1 cellular context compared by ENCODE assay signal in the genomic region with DNA sequence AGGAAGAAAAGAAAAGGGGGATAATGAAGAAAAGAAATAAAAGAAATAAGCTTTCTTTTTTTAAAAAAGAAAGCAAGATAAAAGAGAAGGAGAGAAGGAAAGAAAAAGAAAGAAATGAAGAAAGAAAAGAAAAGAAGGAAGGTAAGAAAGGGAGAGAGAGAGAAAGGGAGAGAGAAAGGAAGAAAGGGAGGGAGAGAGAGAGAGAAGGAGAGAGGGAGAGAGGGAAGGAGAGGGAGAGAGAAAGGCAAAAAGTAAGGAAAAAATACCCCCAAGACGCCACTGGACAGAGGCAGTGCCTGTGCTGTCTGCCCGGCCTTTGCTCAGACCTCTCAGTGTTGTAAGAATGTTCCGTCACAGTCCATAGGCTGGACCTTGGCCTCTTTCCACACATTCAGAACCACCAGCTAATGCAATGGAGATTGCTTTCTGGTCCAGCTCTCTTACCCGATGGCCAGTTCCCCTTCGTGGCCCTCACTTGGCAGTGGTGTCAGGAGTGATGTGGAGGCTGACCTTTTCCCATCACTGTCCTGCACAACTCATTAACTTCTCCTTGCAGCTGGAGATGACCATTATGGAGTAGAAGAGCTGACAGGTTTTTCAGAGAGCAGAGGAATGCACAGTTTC.
TF ChIP-seq lines count a peak whose summit lies in the region.

No MANE protein-coding gene starts in this region.

TF ChIP-seq in HepG2, 621 proteins besides CTCF, POLR2A, EP300 and RAD21 (continued from another document and continues in another):
- no peak for TF ChIP-seq KIAA2018 (CRISPR knock-in tag; IDR thresholded peaks at IDR 0.05; ENCODE audit: borderline replicate concordance)
- TF ChIP-seq SRSF4 (IDR thresholded peaks at IDR 0.05; ENCODE audit: low read depth, low read length, poor library complexity, severe bottlenecking) = no peak
- no peak for TF ChIP-seq NKX3-1 (CRISPR knock-in tag; IDR thresholded peaks at IDR 0.05)
- no peak for TF ChIP-seq HNRNPK (IDR thresholded peaks at IDR 0.05; ENCODE audit: low read depth, low read length, poor library complexity, severe bottlenecking)
- no peak for TF ChIP-seq ZNF883 (CRISPR knock-in tag; IDR thresholded peaks at IDR 0.05; ENCODE audit: not compliant biosample characterization)
- no peak for TF ChIP-seq POLR2AphosphoS5 (IDR thresholded peaks at IDR 0.05; ENCODE audit: low read depth, low read length)
- TF ChIP-seq POGZ (CRISPR knock-in tag; IDR thresholded peaks at IDR 0.05) = no peak
- no peak for TF ChIP-seq FUBP1 (CRISPR knock-in tag; IDR thresholded peaks at IDR 0.05; ENCODE audit: borderline replicate concordance)
- no peak for TF ChIP-seq MAFG (CRISPR knock-in tag; IDR thresholded peaks at IDR 0.05)
- TF ChIP-seq SRF (IDR thresholded peaks at IDR 0.05; ENCODE audit: low read depth, low read length) = no peak
- no peak for TF ChIP-seq ZNF609 (CRISPR knock-in tag; IDR thresholded peaks at IDR 0.05; ENCODE audit: borderline replicate concordance)
- no peak for TF ChIP-seq ZNF276 (CRISPR knock-in tag; IDR thresholded peaks at IDR 0.05; ENCODE audit: low read depth)
- TF ChIP-seq ZBTB42 (CRISPR knock-in tag; IDR thresholded peaks at IDR 0.05) = no peak
- TF ChIP-seq, protein P1, sequence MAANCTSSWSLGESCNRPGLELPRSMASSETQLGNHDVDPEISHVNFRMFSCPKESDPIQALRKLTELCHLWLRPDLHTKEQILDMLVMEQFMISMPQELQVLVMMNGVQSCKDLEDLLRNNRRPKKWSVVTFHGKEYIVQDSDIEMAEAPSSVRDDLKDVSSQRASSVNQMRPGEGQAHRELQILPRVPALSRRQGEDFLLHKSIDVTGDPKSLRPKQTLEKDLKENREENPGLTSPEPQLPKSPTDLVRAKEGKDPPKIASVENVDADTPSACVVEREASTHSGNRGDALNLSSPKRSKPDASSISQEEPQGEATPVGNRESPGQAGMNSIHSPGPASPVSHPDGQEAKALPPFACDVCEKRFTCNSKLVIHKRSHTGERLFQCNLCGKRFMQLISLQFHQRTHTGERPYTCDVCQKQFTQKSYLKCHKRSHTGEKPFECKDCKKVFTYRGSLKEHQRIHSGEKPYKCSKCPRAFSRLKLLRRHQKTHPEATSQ (CRISPR knock-in tag; IDR thresholded peaks at IDR 0.05; ENCODE audit: borderline replicate concordance) = no peak
- TF ChIP-seq ZBTB33 (CRISPR knock-in tag; IDR thresholded peaks at IDR 0.05) = no peak
- TF ChIP-seq, protein P2, sequence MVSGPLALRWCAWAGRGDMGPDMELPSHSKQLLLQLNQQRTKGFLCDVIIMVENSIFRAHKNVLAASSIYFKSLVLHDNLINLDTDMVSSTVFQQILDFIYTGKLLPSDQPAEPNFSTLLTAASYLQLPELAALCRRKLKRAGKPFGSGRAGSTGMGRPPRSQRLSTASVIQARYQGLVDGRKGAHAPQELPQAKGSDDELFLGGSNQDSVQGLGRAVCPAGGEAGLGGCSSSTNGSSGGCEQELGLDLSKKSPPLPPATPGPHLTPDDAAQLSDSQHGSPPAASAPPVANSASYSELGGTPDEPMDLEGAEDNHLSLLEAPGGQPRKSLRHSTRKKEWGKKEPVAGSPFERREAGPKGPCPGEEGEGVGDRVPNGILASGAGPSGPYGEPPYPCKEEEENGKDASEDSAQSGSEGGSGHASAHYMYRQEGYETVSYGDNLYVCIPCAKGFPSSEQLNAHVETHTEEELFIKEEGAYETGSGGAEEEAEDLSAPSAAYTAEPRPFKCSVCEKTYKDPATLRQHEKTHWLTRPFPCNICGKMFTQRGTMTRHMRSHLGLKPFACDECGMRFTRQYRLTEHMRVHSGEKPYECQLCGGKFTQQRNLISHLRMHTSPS (CRISPR knock-in tag; IDR thresholded peaks at IDR 0.05; ENCODE audit: low read depth) = no peak
- TF ChIP-seq ZNF30 (CRISPR knock-in tag; IDR thresholded peaks at IDR 0.05) = no peak
- TF ChIP-seq ARID2 (CRISPR knock-in tag; IDR thresholded peaks at IDR 0.05; ENCODE audit: borderline replicate concordance) = no peak
- TF ChIP-seq, protein P3, sequence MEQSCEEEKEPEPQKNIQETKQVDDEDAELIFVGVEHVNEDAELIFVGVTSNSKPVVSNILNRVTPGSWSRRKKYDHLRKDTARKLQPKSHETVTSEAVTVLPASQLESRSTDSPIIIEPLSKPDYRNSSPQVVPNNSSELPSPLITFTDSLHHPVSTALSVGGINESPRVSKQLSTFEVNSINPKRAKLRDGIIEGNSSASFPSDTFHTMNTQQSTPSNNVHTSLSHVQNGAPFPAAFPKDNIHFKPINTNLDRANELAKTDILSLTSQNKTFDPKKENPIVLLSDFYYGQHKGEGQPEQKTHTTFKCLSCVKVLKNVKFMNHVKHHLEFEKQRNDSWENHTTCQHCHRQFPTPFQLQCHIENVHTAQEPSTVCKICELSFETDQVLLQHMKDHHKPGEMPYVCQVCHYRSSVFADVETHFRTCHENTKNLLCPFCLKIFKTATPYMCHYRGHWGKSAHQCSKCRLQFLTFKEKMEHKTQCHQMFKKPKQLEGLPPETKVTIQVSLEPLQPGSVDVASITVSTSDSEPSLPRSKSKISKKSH (CRISPR knock-in tag; IDR thresholded peaks at IDR 0.05; ENCODE audit: borderline replicate concordance) = no peak
- peak; percentile 92 for TF ChIP-seq HNF4A (CRISPR knock-in tag; IDR thresholded peaks at IDR 0.05)
- no peak for TF ChIP-seq ZFY (CRISPR knock-in tag; IDR thresholded peaks at IDR 0.05)
